17 cellular contexts compared by ENCODE assay signal in genomic region chr9:35348109-35348508, GRCh38.
A peak's percentile ranks its signal among the peaks of the same experiment; 100 is the strongest.
DNase-seq lines count a peak whose midpoint lies in the region; ATAC-seq and TF ChIP-seq lines count a peak whose summit lies in the region.
"Had no signal": no experiment of that assay in that cellular context is flagged by ENCODE, and none has a peak within 500 bp of the region (broad histone marks: within the 10 kb centered on the region; RNA-seq: fewer than 3 reads in every experiment).

No MANE protein-coding gene starts in this region.

- no peak for TF ChIP-seq CTCF in right atrium auricular region (IDR thresholded peaks at IDR 0.05)
- no peak for TF ChIP-seq CTCF in testis (IDR thresholded peaks at IDR 0.05)

- H3K27ac ChIP-seq in right atrium auricular region = peak overlapping the region; percentile 20 to 51
- H3K27ac ChIP-seq in testis = no peak overlapping the region
- H3K27ac ChIP-seq: 22Rv1, BLaER1, GM23248 had no signal

- H3K27me3 ChIP-seq in right atrium auricular region (no peaks in the 10 kb centered on the region), testis (no peaks in the 10 kb centered on the region)
- H3K27me3 ChIP-seq: BLaER1 had no signal

- no peak for TF ChIP-seq POLR2A in testis (IDR thresholded peaks at IDR 0.05)

- DNase-seq in Right ventricle myocardium inferior (ENCODE audit: missing footprints) = no peak
- DNase-seq in cardiac septum (ENCODE audit: low spot score) = no peak
- peak; percentile 30 for DNase-seq in left cardiac atrium
- no peak for DNase-seq in right atrium auricular region (ENCODE audit: low spot score)
- DNase-seq in testis = no peak
- DNase-seq in NCI-H2107 (lab: John Stamatoyannopoulos, UW) = no peak
- no peak for DNase-seq in DMS 273 (lab: John Stamatoyannopoulos, UW; ENCODE audit: unreplicated experiment)
- DNase-seq: Calu3; CD4-positive, alpha-beta T cell; COR-L47; DMS153; DND-41; GM23248; H7; HCEC 1CT had no signal

- H3K36me3 ChIP-seq in right atrium auricular region = no peaks in the 10 kb centered on the region
- H3K36me3 ChIP-seq in testis (ENCODE audit: low read depth, missing control alignments) = no peaks in the 10 kb centered on the region
- H3K36me3 ChIP-seq: BLaER1 had no signal

- H3K4me1 ChIP-seq in right atrium auricular region (peaks cover 0 to 30% of the 10 kb centered on the region in 2 donors), testis (peaks cover 16% of the 10 kb centered on the region)
- H3K4me1 ChIP-seq: BLaER1 had no signal

- intact Hi-C loops in Right ventricle myocardium inferior (cut with DNase I) (no loop called here), cardiac septum (cut with DNase I) (no loop called here), left cardiac atrium (cut with DNase I) (no loop called here), testis (cut with DNase I; ENCODE audit: low total_unique reads) (no loop called here)

- ATAC-seq in Right ventricle myocardium inferior (peak; percentile 30), left cardiac atrium (peak; percentile 23 to 33)

- no peak overlapping the region for H3K4me3 ChIP-seq in right atrium auricular region
- no peak overlapping the region for H3K4me3 ChIP-seq in testis
- H3K4me3 ChIP-seq: BLaER1, GM23248 had no signal

- 70 to 71% methylated on average over 5 of the region's 5 CpGs for WGBS in testis, 2 donors

- no peaks in the 10 kb centered on the region for H3K9me3 ChIP-seq in right atrium auricular region
- H3K9me3 ChIP-seq in testis = no peaks in the 10 kb centered on the region
- H3K9me3 ChIP-seq: BLaER1 had no signal

Comparison
In these comparisons a context has a peak if more than half of its experiments do, and no peak if none do; other contexts are left out.
1. H3K27ac ChIP-seq: peak in right atrium auricular region (2 of 2); none in testis (0 of 2).